In genomic region chr17:33534063-33534462, GRCh38 we compare ENCODE assay signal across 8 cellular contexts.
"Had no signal": no experiment of that assay in that cellular context is flagged by ENCODE, and none has a peak within 500 bp of the region (broad histone marks: within the 10 kb centered on the region; RNA-seq: fewer than 3 reads in every experiment).

No MANE protein-coding gene starts in this region.

- DNase-seq: GDM1, GF-D8 had no signal

- H3K4me3 ChIP-seq: GM12878 had no signal

- FAIRE-seq: G401.6, GM12878, GM12891, GM12892, GM18507, GM19239 had no signal
